In the genomic region with DNA sequence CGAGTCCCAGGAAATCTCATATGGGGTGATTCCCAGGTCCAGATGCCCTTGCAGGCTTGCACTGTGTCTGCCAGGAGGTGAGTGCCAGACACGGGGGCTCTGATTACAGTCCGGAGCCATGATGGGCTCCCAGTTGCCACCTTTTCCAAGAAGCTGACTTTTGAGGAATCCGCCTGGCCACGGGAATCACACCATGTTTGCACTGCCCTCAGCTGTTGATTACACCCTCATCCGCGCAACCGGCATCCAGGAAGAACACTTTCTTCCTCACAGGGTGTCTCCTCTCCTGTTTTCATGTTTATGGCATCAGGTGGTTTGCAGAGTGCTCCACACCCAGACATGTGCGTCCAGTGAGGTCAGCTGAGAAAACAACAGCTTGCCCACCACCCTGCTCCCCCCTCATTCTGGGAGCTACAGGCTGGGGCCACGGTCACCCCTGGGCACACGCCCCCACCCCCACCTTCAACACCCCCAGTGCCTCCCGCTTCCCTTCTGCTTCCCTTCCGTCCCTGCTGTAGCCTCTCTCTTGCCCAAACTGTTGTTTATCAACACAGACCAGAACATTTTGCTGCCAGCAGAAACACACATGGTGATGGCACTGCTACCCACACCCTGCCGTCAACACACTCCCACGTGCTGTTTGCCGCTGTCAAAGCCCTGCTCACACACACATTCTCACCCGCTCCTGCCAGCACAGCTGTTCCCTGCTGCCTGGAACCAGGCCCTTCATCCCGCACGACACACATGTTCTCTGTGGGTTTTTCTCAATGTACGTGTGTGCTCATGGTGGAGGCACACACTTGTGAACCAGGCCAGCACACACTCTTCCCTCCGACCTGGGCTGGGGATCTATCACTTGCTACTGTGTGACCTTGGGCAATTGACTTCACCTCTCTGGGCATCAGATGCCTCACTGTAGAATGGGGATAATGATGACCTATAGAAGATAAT, we compare ENCODE assay signal across 9 cellular contexts. TPM values are rescaled to one million over a fixed set of nuclear protein-coding genes. Genes with fewer than 3 reads are reported as not detected.
DNase-seq lines count a peak whose midpoint lies in the region; ATAC-seq and TF ChIP-seq lines count a peak whose summit lies in the region.
"Had no signal": no experiment of that assay in that cellular context is flagged by ENCODE, and none has a peak within 500 bp of the region (broad histone marks: within the 10 kb centered on the region; RNA-seq: fewer than 3 reads in every experiment).

No MANE protein-coding gene starts in this region.

- H3K4me1 ChIP-seq in Caco-2 (peaks cover 31% of the 10 kb centered on the region), foreskin keratinocyte (peaks cover 13% of the 10 kb centered on the region), parathyroid adenoma (peaks cover 14% of the 10 kb centered on the region)

- peak overlapping the region; percentile 48 for H3K27ac Mint-ChIP-seq in Caco-2 (ENCODE audit: unreplicated experiment)
- peak overlapping the region; percentile 91 for H3K27ac Mint-ChIP-seq in T-helper 17 cell

- H3K36me3 ChIP-seq in Caco-2 (ENCODE audit: control insufficient read depth, insufficient read depth, low read length) = no peaks in the 10 kb centered on the region
- H3K36me3 ChIP-seq in parathyroid adenoma (ENCODE audit: control insufficient read depth, insufficient read depth, low read length) = no peaks in the 10 kb centered on the region

- ATAC-seq in T-helper 17 cell (no peak), foreskin keratinocyte (no peak), GM21723 (IDR thresholded peaks at IDR 0.05; ENCODE audit: unreplicated experiment) (no peak), HG02571 (IDR thresholded peaks at IDR 0.05; ENCODE audit: unreplicated experiment) (no peak)

- TF ChIP-seq CTCF in Caco-2 (IDR thresholded peaks at IDR 0.05; ENCODE audit: insufficient read depth in 1 of 2, low read depth in 1 of 2, low read length in 1 of 2, severe bottlenecking in 1 of 2, unreplicated experiment in 1 of 2) (no peak), foreskin keratinocyte (conservative IDR thresholded peaks at IDR 0.05) (no peak), parathyroid adenoma (IDR thresholded peaks at IDR 0.05) (no peak)

- H3K4me1 Mint-ChIP-seq in Caco-2 (ENCODE audit: low read depth, unreplicated experiment) (peaks cover 26% of the 10 kb centered on the region), T-helper 17 cell (peaks cover 37% of the 10 kb centered on the region)

- H3K9ac ChIP-seq in parathyroid adenoma = no peak overlapping the region

- H3K4me2 ChIP-seq in parathyroid adenoma (ENCODE audit: low read length) = no peak overlapping the region

- peak overlapping the region; percentile 26 for H2AFZ ChIP-seq in parathyroid adenoma

- no peaks in the 10 kb centered on the region for H3K79me2 ChIP-seq in parathyroid adenoma

- CTCF ChIA-PET in Caco-2 (lab: Charles Lee) = interaction anchor here (1.0 to 1.6 kb wide), 3 partner anchors 10 to 36 kb away, joined by 3 to 8 read pairs (median 8); a partner anchor contains a TSS

- H3K9me3 ChIP-seq in Caco-2 (no peaks in the 10 kb centered on the region), T-helper 17 cell (ENCODE audit: control insufficient read depth, low read length, poor library complexity, severe bottlenecking) (no peaks in the 10 kb centered on the region), parathyroid adenoma (ENCODE audit: control insufficient read depth, low read length) (no peaks in the 10 kb centered on the region)

- H3K4me3 Mint-ChIP-seq in Caco-2 (ENCODE audit: unreplicated experiment) (no peak overlapping the region), T-helper 17 cell (peak overlapping the region; percentile 50)

- POLR2A ChIA-PET in Caco-2 (lab: Charles Lee) = interaction anchor here (1.1 to 1.8 kb wide), 2 partner anchors 10 to 36 kb away, joined by 10 to 17 read pairs; a partner anchor contains a TSS

- no peaks in the 10 kb centered on the region for H3K9me3 Mint-ChIP-seq in Caco-2 (ENCODE audit: unreplicated experiment)

- H3K27me3 Mint-ChIP-seq in Caco-2 (ENCODE audit: insufficient read depth, unreplicated experiment) (no peaks in the 10 kb centered on the region), T-helper 17 cell (no peaks in the 10 kb centered on the region)

- H3K36me3 Mint-ChIP-seq in Caco-2 (ENCODE audit: insufficient read depth, unreplicated experiment) = peaks cover 5% of the 10 kb centered on the region
- peaks cover 3% of the 10 kb centered on the region for H3K36me3 Mint-ChIP-seq in T-helper 17 cell (ENCODE audit: low read depth)

- intact Hi-C loops in Caco-2 (cut with micrococcal nuclease; ENCODE audit: unreplicated experiment) = no loop called here

- no peak for DNase-seq in Caco-2
- no peak for DNase-seq in T-helper 17 cell
- no peak for DNase-seq in foreskin keratinocyte
- DNase-seq in glomerular visceral epithelial cell (ENCODE audit: extremely low spot score) = no peak
- DNase-seq in SHP77 (lab: John Stamatoyannopoulos, UW) = no peak

- H3K4me3 ChIP-seq in Caco-2 (ENCODE audit: low read depth, low read length) (no peak overlapping the region), parathyroid adenoma (ENCODE audit: low read depth, low read length) (no peak overlapping the region)
- H3K4me3 ChIP-seq: GM12878 had no signal

- H3K27me3 ChIP-seq in Caco-2 (replicated peaks; ENCODE audit: control insufficient read depth, insufficient read depth, low read length) (no peaks in the 10 kb centered on the region), foreskin keratinocyte (no peaks in the 10 kb centered on the region), parathyroid adenoma (ENCODE audit: control insufficient read depth, insufficient read depth, low read length) (no peaks in the 10 kb centered on the region)

- H3K27ac ChIP-seq in foreskin keratinocyte (peak overlapping the region; percentile 66), parathyroid adenoma (no peak overlapping the region)

- no TSS peak for BruUV-seq in Caco-2 (replicated peaks; lab: Mats Ljungman, UMichigan)

RNA-seq across cellular contexts. Expression of a gene that starts 35.8 kb away (rescaled TPM):
- total RNA-seq in Caco-2 (2022) = 152 and 155 TPM in 2 replicates
- 100 to 1,000 TPM; 186 to 300 TPM for total RNA-seq in T-helper 17 cell
- 276 and 302 TPM in 2 replicates for total RNA-seq in foreskin keratinocyte
- polyA plus RNA-seq in foreskin keratinocyte = 260 and 285 TPM in 2 replicates

RNA-seq across cellular contexts. Expression of a gene that starts 45.2 kb away (rescaled TPM):
- total RNA-seq in Caco-2 (2022) = 56.0 and 58.1 TPM in 2 replicates
- 10 to 100 TPM; 32.7 to 42.9 TPM for total RNA-seq in T-helper 17 cell
- total RNA-seq in foreskin keratinocyte = 23.6 and 26.6 TPM in 2 replicates
- polyA plus RNA-seq in foreskin keratinocyte = 18.0 and 19.7 TPM in 2 replicates
